In genomic region chr2:172484253-172484652, GRCh38 we compare ENCODE assay signal across 9 cellular contexts. TPM values are rescaled to one million over a fixed set of nuclear protein-coding genes. Genes with fewer than 3 reads are reported as not detected.
A peak's percentile ranks its signal among the peaks of the same experiment; 100 is the strongest.
DNase-seq lines count a peak whose midpoint lies in the region; ATAC-seq and TF ChIP-seq lines count a peak whose summit lies in the region.
"Had no signal": no experiment of that assay in that cellular context is flagged by ENCODE, and none has a peak within 500 bp of the region (broad histone marks: within the 10 kb centered on the region; RNA-seq: fewer than 3 reads in every experiment).

No MANE protein-coding gene starts in this region.

- no peaks in the 10 kb centered on the region for H3K36me3 ChIP-seq in DOHH2 (ENCODE audit: control insufficient read depth, low read length)
- peaks cover 6% of the 10 kb centered on the region for H3K36me3 ChIP-seq in IMR-90 (ENCODE audit: control insufficient read depth, insufficient read depth, low read length)

- H3K4ac ChIP-seq in IMR-90 (ENCODE audit: low read depth, low read length) = no peak overlapping the region

- dilution Hi-C loops in IMR-90 (cut with HindIII; ENCODE audit: low sequenced_read_pairs, unreplicated experiment) = no loop called here

- BruUV-seq in IMR-90 (replicated peaks; lab: Mats Ljungman, UMichigan) = no TSS peak

- H3K9me3 ChIP-seq in DOHH2 (ENCODE audit: control insufficient read depth, insufficient read depth, low read length) (no peaks in the 10 kb centered on the region), IMR-90 (ENCODE audit: control insufficient read depth, insufficient read depth, low read length) (no peaks in the 10 kb centered on the region)

- TF ChIP-seq POLR2A in IMR-90 (IDR thresholded peaks at IDR 0.05; ENCODE audit: low read depth, low read length) = no peak

- no peak overlapping the region for H2AK5ac ChIP-seq in IMR-90 (ENCODE audit: low read depth, low read length)

- H3K9me1 ChIP-seq in IMR-90 (ENCODE audit: insufficient read depth, low read length) = 0 out of 2 replicates have a peak, but pooled peaks cover 2% of the 10 kb centered on the region

- no peak overlapping the region for H3K56ac ChIP-seq in IMR-90 (ENCODE audit: extremely low read depth, insufficient read depth, low read length)

- no peaks in the 10 kb centered on the region for H3K4me1 ChIP-seq in DOHH2 (ENCODE audit: control insufficient read depth, low read length)
- H3K4me1 ChIP-seq in IMR-90 (ENCODE audit: control insufficient read depth, insufficient read depth, low read length) = peaks cover 6% of the 10 kb centered on the region

- H2AK9ac ChIP-seq in IMR-90 (replicated peaks; ENCODE audit: low read depth, low read length, poor library complexity) = no peak overlapping the region

- peak; percentile 17 for TF ChIP-seq RAD21 in IMR-90 (IDR thresholded peaks at IDR 0.05; ENCODE audit: low read length)

- H3K79me1 ChIP-seq in IMR-90 (ENCODE audit: low read depth in 1 of 2, low read length in 2 of 2) = peaks cover 0 to 2% of the 10 kb centered on the region in 2 experiments; a peak in 1 of 4 replicates

- no peak overlapping the region for H2BK5ac ChIP-seq in IMR-90 (ENCODE audit: low read depth, low read length, poor library complexity, severe bottlenecking)

- peak; percentile 53 for TF ChIP-seq CTCF in DOHH2 (IDR thresholded peaks at IDR 0.05; ENCODE audit: low read depth, low read length, poor library complexity, severe bottlenecking)
- peak; percentile 47 for TF ChIP-seq CTCF in IMR-90 (conservative IDR thresholded peaks at IDR 0.05; ENCODE audit: low read depth, low read length)

- H3K27me3 ChIP-seq in DOHH2 (ENCODE audit: control insufficient read depth, low read length) (peaks cover 21% of the 10 kb centered on the region), IMR-90 (ENCODE audit: control insufficient read depth, insufficient read depth, low read length) (no peaks in the 10 kb centered on the region)

- peak; percentile 34 for DNase-seq in IMR-90
- DNase-seq in activated naive CD8-positive, alpha-beta T cell treated with anti-CD3 and anti-CD28 coated beads, Interleukin-2, amount 10 ng/mL, durations not matched to agents 7 days and 5 days = no peak
- DNase-seq in memory B cell (ENCODE audit: low spot score in 2 of 2) = no peak
- DNase-seq in T-helper 2 cell treated with Interferon-gamma antibody and Interleukin-4, amounts not matched to agents 5 μg/mL and 100 μg/mL, for 36 hours (ENCODE audit: low spot score) = no peak
- no peak for DNase-seq in posterior vena cava (ENCODE audit: low spot score)
- DNase-seq: nephron progenitor cell had no signal

- no peak overlapping the region for H3K14ac ChIP-seq in IMR-90 (replicated peaks; ENCODE audit: low read depth, low read length)

- no peak overlapping the region for H2BK20ac ChIP-seq in IMR-90 (ENCODE audit: low read depth, low read length)

- H2BK15ac ChIP-seq in IMR-90 (ENCODE audit: low read depth, low read length) = no peak overlapping the region

- no peaks in the 10 kb centered on the region for H3F3A ChIP-seq in DOHH2 (ENCODE audit: control insufficient read depth, insufficient read depth)

- no peaks in the 10 kb centered on the region for H4K20me1 ChIP-seq in DOHH2 (ENCODE audit: control insufficient read depth, insufficient read depth, low read depth, low read length)
- no peaks in the 10 kb centered on the region for H4K20me1 ChIP-seq in IMR-90 (ENCODE audit: insufficient read depth, low read length)

- in situ Hi-C loops in IMR-90 (cut with MboI; ENCODE audit: low sequenced_read_pairs) = no loop called here

- H3K4me1 Mint-ChIP-seq in activated naive CD8-positive, alpha-beta T cell treated with anti-CD3 and anti-CD28 coated beads, Interleukin-2, amount 10 ng/mL, durations not matched to agents 7 days and 5 days = peaks cover 18% of the 10 kb centered on the region
- peaks cover 5% of the 10 kb centered on the region for H3K4me1 Mint-ChIP-seq in memory B cell
- H3K4me1 Mint-ChIP-seq in T-helper 2 cell treated with Interferon-gamma antibody and Interleukin-4, amounts not matched to agents 5 μg/mL and 100 μg/mL, for 36 hours (ENCODE audit: low read depth) = peaks cover 13% of the 10 kb centered on the region

- H3K36me3 Mint-ChIP-seq in activated naive CD8-positive, alpha-beta T cell treated with anti-CD3 and anti-CD28 coated beads, Interleukin-2, amount 10 ng/mL, durations not matched to agents 7 days and 5 days = peaks cover 30% of the 10 kb centered on the region
- H3K36me3 Mint-ChIP-seq in memory B cell = peaks cover 2% of the 10 kb centered on the region
- H3K36me3 Mint-ChIP-seq in T-helper 2 cell treated with Interferon-gamma antibody and Interleukin-4, amounts not matched to agents 5 μg/mL and 100 μg/mL, for 36 hours (ENCODE audit: low read depth) = peaks cover 3% of the 10 kb centered on the region

- intact Hi-C loops in IMR-90 (cut with micrococcal nuclease) (no loop called here), posterior vena cava (cut with DNase I) (no loop called here)

- no peaks in the 10 kb centered on the region for H3K79me2 ChIP-seq in DOHH2 (ENCODE audit: control insufficient read depth, low read length)

- no peak overlapping the region for H3K23ac ChIP-seq in IMR-90 (ENCODE audit: low read depth, low read length)

- H3K9me2 ChIP-seq in DOHH2 (replicated peaks; ENCODE audit: control insufficient read depth, low read length) = no peaks in the 10 kb centered on the region

- H3K4me3 Mint-ChIP-seq in activated naive CD8-positive, alpha-beta T cell treated with anti-CD3 and anti-CD28 coated beads, Interleukin-2, amount 10 ng/mL, durations not matched to agents 7 days and 5 days = no peak overlapping the region
- no peak overlapping the region for H3K4me3 Mint-ChIP-seq in memory B cell
- H3K4me3 Mint-ChIP-seq in T-helper 2 cell treated with Interferon-gamma antibody and Interleukin-4, amounts not matched to agents 5 μg/mL and 100 μg/mL, for 36 hours = no peak overlapping the region
- H3K4me3 Mint-ChIP-seq: nephron progenitor cell had no signal

- no peaks in the 10 kb centered on the region for H3K27me3 Mint-ChIP-seq in activated naive CD8-positive, alpha-beta T cell treated with anti-CD3 and anti-CD28 coated beads, Interleukin-2, amount 10 ng/mL, durations not matched to agents 7 days and 5 days
- H3K27me3 Mint-ChIP-seq in memory B cell = no peaks in the 10 kb centered on the region
- H3K27me3 Mint-ChIP-seq in T-helper 2 cell treated with Interferon-gamma antibody and Interleukin-4, amounts not matched to agents 5 μg/mL and 100 μg/mL, for 36 hours (ENCODE audit: low read depth) = no peaks in the 10 kb centered on the region

- H3K27ac Mint-ChIP-seq in activated naive CD8-positive, alpha-beta T cell treated with anti-CD3 and anti-CD28 coated beads, Interleukin-2, amount 10 ng/mL, durations not matched to agents 7 days and 5 days = peak overlapping the region; percentile 49
- H3K27ac Mint-ChIP-seq in memory B cell = peak overlapping the region; percentile 30
- no peak overlapping the region for H3K27ac Mint-ChIP-seq in T-helper 2 cell treated with Interferon-gamma antibody and Interleukin-4, amounts not matched to agents 5 μg/mL and 100 μg/mL, for 36 hours
- H3K27ac Mint-ChIP-seq: nephron progenitor cell had no signal

- no peak overlapping the region for H3K27ac ChIP-seq in DOHH2 (ENCODE audit: low read depth, low read length)
- H3K27ac ChIP-seq in IMR-90 (ENCODE audit: insufficient read depth, low read length) = no peak overlapping the region

- H4K5ac ChIP-seq in IMR-90 (ENCODE audit: low read depth, low read length) = no peak overlapping the region

- no peaks in the 10 kb centered on the region for H3K9me3 Mint-ChIP-seq in activated naive CD8-positive, alpha-beta T cell treated with anti-CD3 and anti-CD28 coated beads, Interleukin-2, amount 10 ng/mL, durations not matched to agents 7 days and 5 days
- no peaks in the 10 kb centered on the region for H3K9me3 Mint-ChIP-seq in memory B cell
- no peaks in the 10 kb centered on the region for H3K9me3 Mint-ChIP-seq in T-helper 2 cell treated with Interferon-gamma antibody and Interleukin-4, amounts not matched to agents 5 μg/mL and 100 μg/mL, for 36 hours
- H3K9me3 Mint-ChIP-seq: nephron progenitor cell had no signal

- no peak overlapping the region for H3K18ac ChIP-seq in IMR-90 (ENCODE audit: low read depth, low read length)

- peak; percentile 55 for ATAC-seq in IMR-90 (ENCODE audit: low read depth)
- no peak for ATAC-seq in activated naive CD8-positive, alpha-beta T cell treated with anti-CD3 and anti-CD28 coated beads, Interleukin-2, amount 10 ng/mL, durations not matched to agents 7 days and 5 days (ENCODE audit: low read depth)
- ATAC-seq in memory B cell (ENCODE audit: low read depth) = no peak
- ATAC-seq in HG03521 (IDR thresholded peaks at IDR 0.05; ENCODE audit: unreplicated experiment) = no peak
- no peak for ATAC-seq in GM19023 (IDR thresholded peaks at IDR 0.05; ENCODE audit: unreplicated experiment)

- H4K91ac ChIP-seq in IMR-90 (ENCODE audit: insufficient read depth, low read depth, low read length) = no peak overlapping the region

- H2BK120ac ChIP-seq in IMR-90 (ENCODE audit: low read depth, low read length) = no peak overlapping the region

- H3K9ac ChIP-seq in IMR-90 (ENCODE audit: low read depth, low read length) = no peak overlapping the region

- POLR2A ChIA-PET in IMR-90 (lab: Charles Lee; ENCODE audit: unreplicated experiment) = no interaction called here
- POLR2A ChIA-PET in activated naive CD8-positive, alpha-beta T cell treated with anti-CD3 and anti-CD28 coated beads, Interleukin-2, amount 10 ng/mL, durations not matched to agents 7 days and 5 days (lab: Charles Lee) = interaction anchor here (2.3 kb wide), 1 partner anchor 12 kb away, joined by 7 read pairs; no protein-coding TSS in a partner anchor

- no peak overlapping the region for H3K4me3 ChIP-seq in DOHH2 (ENCODE audit: low read length)
- no peak overlapping the region for H3K4me3 ChIP-seq in IMR-90 (ENCODE audit: insufficient read depth, low read depth, low read length)

- H3K4me2 ChIP-seq in DOHH2 (ENCODE audit: low read length) (no peak overlapping the region), IMR-90 (ENCODE audit: low read depth, low read length) (no peak overlapping the region)

- H2AFZ ChIP-seq in IMR-90 (replicated peaks; ENCODE audit: low read length, poor library complexity) = no peak overlapping the region

- WGBS in IMR-90 (ENCODE audit: extremely low coverage in 2 of 2, insufficient read length in 1 of 2), 2 experiments = 20% methylated on average over 2 of the region's 4 CpGs; no CpG with 5 or more reads in 1 of the 2 experiments

- H4K8ac ChIP-seq in IMR-90 (ENCODE audit: low read depth in 2 of 2, low read length in 2 of 2) = no peak overlapping the region

- CTCF ChIA-PET in IMR-90 (lab: Yijun Ruan, JAX) = interaction anchor here (0.7 to 1.1 kb wide), 2 partner anchors 15 to 22 kb away, joined by 4 read pairs; no protein-coding TSS in a partner anchor

TF ChIP-seq in IMR-90, 13 proteins besides CTCF, POLR2A, EP300 and RAD21 (continues in another document):
- TF ChIP-seq NFE2L2 (IDR thresholded peaks at IDR 0.05; ENCODE audit: low read depth, low read length) = no peak

RNA-seq across cellular contexts. Expression of gene ITGA6, which starts 56.9 kb away (rescaled TPM):
- total RNA-seq in IMR-90 (2012; rRNA removed) (43.9 and 88.3 TPM in 2 replicates), posterior vena cava (10 to 100 TPM; 38.0 to 47.1 TPM)
- 10.7 and 12.5 TPM in 2 replicates for polyA plus RNA-seq in IMR-90 (2012; rRNA removed)
- polyA plus RNA-seq in IMR-90 (2012; cell fraction: cytosol; rRNA removed) = 2.7 and 5.4 TPM in 2 replicates
- 3.5 and 9.3 TPM in 2 replicates for polyA plus RNA-seq in IMR-90 (2012; cell fraction: nucleus; rRNA removed; ENCODE audit: low replicate concordance)
- 10 to 100 TPM; 22.8 to 26.8 TPM for total RNA-seq in activated naive CD8-positive, alpha-beta T cell treated with anti-CD3 and anti-CD28 coated beads, Interleukin-2, amount 10 ng/mL, durations not matched to agents 7 days and 5 days
